Comparison of ENCODE assay signal across 28 cellular contexts in the genomic region with DNA sequence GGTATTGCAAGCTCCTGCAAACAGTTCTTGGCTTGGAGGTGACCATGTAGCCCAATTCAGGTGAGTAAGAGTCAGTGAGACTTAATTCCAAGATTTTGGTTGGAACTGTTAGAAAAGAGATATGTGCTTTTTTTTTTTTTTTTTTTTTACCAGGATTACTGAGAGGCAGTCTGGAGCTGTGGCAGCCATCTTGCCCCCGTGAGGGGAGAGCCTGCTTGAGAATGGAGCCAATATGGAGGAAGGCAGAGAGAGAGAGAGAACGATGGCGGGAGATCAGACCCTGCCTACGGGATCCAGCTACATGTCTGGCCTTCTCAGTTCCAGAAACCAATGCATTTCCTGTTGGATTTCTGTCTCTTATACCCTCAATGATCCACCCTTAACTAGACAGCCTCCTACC.
"Had no signal": no experiment of that assay in that cellular context is flagged by ENCODE, and none has a peak within 500 bp of the region (broad histone marks: within the 10 kb centered on the region; RNA-seq: fewer than 3 reads in every experiment).

No MANE protein-coding gene starts in this region.

- FAIRE-seq: pancreas had no signal

- H3K36me3 ChIP-seq: neutrophil, pancreas, prostate gland, right lobe of liver, suprapubic skin, transverse colon, upper lobe of right lung, uterus had no signal

- ATAC-seq: naive thymus-derived CD4-positive, alpha-beta T cell; natural killer cell treated with Interleukin-12 subunit alpha and Interleukin-12 subunit beta and Interleukin-15 and Interleukin-18, amount 100 ng/mL, for 72 hours; pancreas; right cardiac atrium; right lobe of liver; stimulated activated memory B cell treated with anti-CD40 and anti-IgM and Interleukin-4, amounts not matched to agents 10 μg/mL and 1 μg/mL and 100 μg/mL, for 72 hours; stimulated activated naive CD8-positive, alpha-beta T cell treated with anti-CD3 and anti-CD28 coated beads, Interleukin-15, amount 100 ng/mL, for 72 hours; stimulated activated naive CD8-positive, alpha-beta T cell treated with anti-CD3 and anti-CD28 coated beads, Interleukin-15, Interleukin-2, amounts not matched to agents 100 U/mL and 50 U/mL, for 24 hours; upper lobe of right lung had no signal

- H3K27me3 ChIP-seq: neutrophil, pancreas, right lobe of liver, testis, tibial artery, transverse colon, upper lobe of right lung, uterus had no signal

- H3K4me2 ChIP-seq: smooth muscle cell had no signal

- H3K9me3 ChIP-seq: neutrophil, pancreas, prostate gland, right lobe of liver, suprapubic skin, testis, tibial artery, transverse colon, upper lobe of right lung, uterus had no signal

- H3K27ac ChIP-seq: neutrophil, pancreas, prostate gland, right lobe of liver, skin epidermis, spleen, suprapubic skin, testis, upper lobe of right lung, uterus had no signal

- H3K4me3 ChIP-seq: pancreas, prostate gland, right lobe of liver, skin epidermis, smooth muscle cell, spleen, suprapubic skin, testis, tibial artery, transverse colon, upper lobe of right lung, uterus had no signal

- H3K4me1 ChIP-seq: pancreas, prostate gland, right lobe of liver, spleen, suprapubic skin, testis, transverse colon, upper lobe of right lung, uterus had no signal

- DNase-seq: naive thymus-derived CD4-positive, alpha-beta T cell; nephron progenitor cell; nucleus accumbens; pancreas; right cardiac atrium; spleen; stimulated activated CD4-positive, alpha-beta T cell treated with anti-CD3 and anti-CD28 coated beads, Interleukin-12 subunit alpha, Interleukin-12 subunit beta, amount 100 ng/mL, for 4 hours; stimulated activated CD4-positive, alpha-beta T cell treated with anti-CD3 and anti-CD28 coated beads, Interleukin-1b, Interleukin-23, amount 100 ng/mL, for 48 hours; stimulated activated CD4-positive, alpha-beta T cell treated with anti-CD3 and anti-CD28 coated beads, Interleukin-4, amount 100 ng/mL, for 1 hour; stimulated activated CD4-positive, alpha-beta T cell treated with anti-CD3 and anti-CD28 coated beads, Interleukin-4, amount 100 ng/mL, for 4 hours; stimulated activated CD8-positive, alpha-beta memory T cell treated with anti-CD3 and anti-CD28 coated beads, Interleukin-4, amount 100 ng/mL, for 48 hours; stimulated activated naive CD4-positive, alpha-beta T cell; stimulated activated naive CD8-positive, alpha-beta T cell treated with anti-CD3 and anti-CD28 coated beads, Interleukin-15, amount 100 ng/mL, for 72 hours; stimulated activated naive CD8-positive, alpha-beta T cell treated with anti-CD3 and anti-CD28 coated beads, Interleukin-15, Interleukin-2, amounts not matched to agents 100 U/mL and 50 U/mL, for 24 hours; substantia nigra; testis; tibial artery; transverse colon; upper lobe of right lung; uterus had no signal
